In genomic region chr13:51435002-51435578, GRCh38 we compare ENCODE assay signal across 8 cellular contexts. TPM values are rescaled to one million over a fixed set of nuclear protein-coding genes. Genes with fewer than 3 reads are reported as not detected.
A peak's percentile ranks its signal among the peaks of the same experiment; 100 is the strongest.
DNase-seq lines count a peak whose midpoint lies in the region; ATAC-seq, FAIRE-seq and TF ChIP-seq lines count a peak whose summit lies in the region.

No MANE protein-coding gene starts in this region.

- no peak overlapping the region for H3K4me3 ChIP-seq in GM12878
- no peak overlapping the region for H3K4me3 ChIP-seq in right lobe of liver

- intact Hi-C loops in GM12878 (cut with micrococcal nuclease; ENCODE audit: unreplicated experiment) (loop anchor here (1.0 kb wide), 1 partner anchor 362 kb away; no protein-coding TSS in a partner anchor), right lobe of liver (cut with DNase I) (no loop called here)

- H2AFZ ChIP-seq in GM12878 (ENCODE audit: control insufficient read depth, low read depth, low read length): no peak overlapping the region

- CTCF ChIA-PET in GM12878 (lab: Yijun Ruan, JAX): interaction anchor here (0.6 to 4.3 kb wide), 18 partner anchors 9 to 417 kb away, joined by 3 to 100 read pairs (median 6); partner anchors contain the start of gene INTS6

- TF ChIP-seq EP300 in Ishikawa (IDR thresholded peaks at IDR 0.05; ENCODE audit: borderline replicate concordance): no peak
- no peak for TF ChIP-seq EP300 in GM12878 (IDR thresholded peaks at IDR 0.05; ENCODE audit: borderline replicate concordance in 1 of 2, control insufficient read depth in 1 of 2, low read depth in 2 of 2, low read length in 2 of 2)

- WGBS in GM12878 (ENCODE audit: insufficient coverage, insufficient replicate concordance, low lambda C conversion rate, missing lambda C conversion rate): 0% methylated on average over 1 of the region's 1 CpG
- WGBS in right lobe of liver (ENCODE audit: insufficient coverage, low coverage, low lambda C conversion rate, missing lambda C conversion rate): 6% methylated on average over 1 of the region's 1 CpG

- H3K27ac ChIP-seq in GM12878 (ENCODE audit: control insufficient read depth, insufficient read depth) (no peak overlapping the region), right lobe of liver (no peak overlapping the region)

- H3K9me3 ChIP-seq in GM12878 (replicated peaks; ENCODE audit: control insufficient read depth, insufficient read depth, low read length) (no peaks in the 10 kb centered on the region), right lobe of liver (no peaks in the 10 kb centered on the region)

- SMC1A ChIA-PET in GM12878 (lab: Charles Lee; ENCODE audit: uncharacterized antibody, unreplicated experiment): interaction anchor here (0.8 to 2.8 kb wide), 16 partner anchors 8 to 367 kb away, joined by 3 to 39 read pairs (median 4); no protein-coding TSS in a partner anchor

- H3K4me1 ChIP-seq in GM12878 (ENCODE audit: control insufficient read depth, insufficient read depth, low read length) (no peaks in the 10 kb centered on the region), right lobe of liver (peaks cover 0 to 5% (median 2%) of the 10 kb centered on the region in 4 donors)

- TF ChIP-seq CTCF in GM12878 (IDR thresholded peaks at IDR 0.05 in 2 of 3, conservative IDR thresholded peaks at IDR 0.05 in 1 of 3; ENCODE audit: control insufficient read depth in 2 of 3, extremely low read depth in 1 of 3, insufficient read depth in 1 of 3, low read depth in 3 of 3, low read length in 3 of 3): peak; percentile 39 to 61 (median 39); a peak in 4 of 6 replicates
- TF ChIP-seq CTCF in right lobe of liver (IDR thresholded peaks at IDR 0.05): peak; percentile 41 to 51 (median 45)

- no peak for TF ChIP-seq POLR2A in GM12878 (IDR thresholded peaks at IDR 0.05; ENCODE audit: low read depth, low read length)
- no peak for TF ChIP-seq POLR2A in right lobe of liver (IDR thresholded peaks at IDR 0.05)

- peak; percentile 67 for ATAC-seq in GM12878
- peak; percentile 29 to 56 (median 50) for ATAC-seq in right lobe of liver
- no peak for ATAC-seq in HG03469 (IDR thresholded peaks at IDR 0.05; ENCODE audit: unreplicated experiment)
- ATAC-seq in HG03565 (IDR thresholded peaks at IDR 0.05; ENCODE audit: unreplicated experiment): no peak
- ATAC-seq in GM18519 (IDR thresholded peaks at IDR 0.05; ENCODE audit: low FRiP score, unreplicated experiment): no peak

- TF ChIP-seq RAD21 in Ishikawa (IDR thresholded peaks at IDR 0.05; ENCODE audit: low read depth): peak; percentile 41
- TF ChIP-seq RAD21 in GM12878 (IDR thresholded peaks at IDR 0.05; ENCODE audit: insufficient read depth, low read depth, low read length): peak; percentile 78

- no peaks in the 10 kb centered on the region; the same call in 1 of the 2 replicates for H3K79me2 ChIP-seq in GM12878 (ENCODE audit: control insufficient read depth, insufficient read depth, low read length)

- no TSS peak for BruUV-seq in GM12878 (replicated peaks; lab: Mats Ljungman, UMichigan)

- POLR2A ChIA-PET in GM12878 (lab: Charles Lee): interaction anchor here (1.0 kb wide), 1 partner anchor 362 kb away, joined by 4 read pairs; no protein-coding TSS in a partner anchor

- FAIRE-seq in GM12878 (lab: Jason Lieb, UNC): no peak

- H4K20me1 ChIP-seq in GM12878 (ENCODE audit: control insufficient read depth, insufficient read depth): no peaks in the 10 kb centered on the region

- in situ Hi-C loops in GM12878 (cut with MboI): no loop called here

- DNase-seq in AG20443 (ENCODE audit: low spot score): peak; percentile 17
- DNase-seq in GM12878 (ENCODE audit: low read depth, low spot score): no peak
- no peak for DNase-seq in right lobe of liver
- DNase-seq in activated CD4-positive, alpha-beta T cell treated with anti-CD3 and anti-CD28 coated beads for 1 hour: no peak

- no peak overlapping the region for H3K4me2 ChIP-seq in GM12878 (ENCODE audit: control insufficient read depth, insufficient read depth)

- H3K27me3 ChIP-seq in GM12878 (replicated peaks in 1 of 2; ENCODE audit: control insufficient read depth in 2 of 2, insufficient read depth in 2 of 2, low read length in 1 of 2) (no peaks in the 10 kb centered on the region), right lobe of liver (no peaks in the 10 kb centered on the region)

- H3K9ac ChIP-seq in GM12878 (ENCODE audit: control insufficient read depth, insufficient read depth, low read length): no peak overlapping the region

- H3K36me3 ChIP-seq in GM12878 (ENCODE audit: control insufficient read depth in 2 of 2, insufficient read depth in 2 of 2, low read length in 1 of 2) (peaks cover 0 to 8% of the 10 kb centered on the region in 2 experiments; a peak in 1 of 4 replicates), right lobe of liver (peaks cover 0 to 9% (median 0%) of the 10 kb centered on the region in 4 donors)

- RAD21 ChIA-PET in GM12878 (lab: Charles Lee; ENCODE audit: unreplicated experiment): interaction anchor here (0.6 to 2.6 kb wide), 18 partner anchors 9 to 391 kb away, joined by 3 to 38 read pairs (median 4); partner anchors contain the start of gene INTS6

TF ChIP-seq in Ishikawa, 13 proteins besides CTCF, POLR2A, EP300 and RAD21:
- no peak for TF ChIP-seq TEAD4 (IDR thresholded peaks at IDR 0.05)
- TF ChIP-seq USF1 (IDR thresholded peaks at IDR 0.05): no peak
- no peak for TF ChIP-seq ZBTB7A (IDR thresholded peaks at IDR 0.05; ENCODE audit: low read depth)
- no peak for TF ChIP-seq CREB1 (IDR thresholded peaks at IDR 0.05; ENCODE audit: low read depth)
- no peak for TF ChIP-seq CEBPB (IDR thresholded peaks at IDR 0.05)
TF ChIP-seq in Ishikawa: peak in this region for 0.

TF ChIP-seq in GM12878, 131 proteins besides CTCF, POLR2A, EP300 and RAD21:
- TF ChIP-seq YY1 (IDR thresholded peaks at IDR 0.05; ENCODE audit: low read depth, low read length) (no peak), SMC3 (IDR thresholded peaks at IDR 0.05; ENCODE audit: borderline replicate concordance, low read length) (peak; percentile 60; the same call in 1 of the 2 replicates)

RNA-seq across cellular contexts. Expression of gene INTS6, which starts 17.7 kb away (rescaled TPM):
- 142 and 145 TPM in 2 replicates for total RNA-seq in GM12878 (2013; cell fraction: nucleolus; rRNA removed)
- total RNA-seq in GM12878 (2014; rRNA removed): 37.8 and 44.4 TPM in 2 replicates
- total RNA-seq in GM12878 (2014; rRNA removed; fragmentation: Illumina TruSeq; extraction: Trizol): 57.7 and 59.3 TPM in 2 replicates
- 45.4 and 45.7 TPM in 2 replicates for total RNA-seq in GM12878 (2021)
- 8.1 TPM for polyA plus RNA-seq in GM12878 (2011; ENCODE audit: low read depth)
- polyA plus RNA-seq in GM12878 (2011; rRNA removed): 34.1 and 46.8 TPM in 2 replicates
- polyA plus RNA-seq in GM12878 (2011; cell fraction: cytosol; rRNA removed): 12.9 and 14.5 TPM in 2 replicates
- 24.4 and 27.8 TPM in 2 replicates for polyA plus RNA-seq in GM12878 (2011; cell fraction: nucleus; rRNA removed)
- 12.7 and 19.8 TPM in 2 replicates for polyA plus RNA-seq in GM12878 (2012)
- 38.6 and 48.2 TPM in 2 replicates for polyA plus RNA-seq in GM12878 (2014; fragmentation: Illumina TruSeq; extraction: Trizol)
- polyA plus RNA-seq in GM12878 (2014; fragmentation: Nextera tagmentation; extraction: Ambion mirVana): 10 to 100 TPM in 1 of 2 experiments, 1 to 10 TPM in 1; 7.2 to 10.4 TPM
- 22.1 and 27.6 TPM in 2 replicates for polyA plus RNA-seq in GM12878 (2014; rRNA removed)
- 10 to 100 TPM; 18.9 to 20.3 TPM for polyA plus RNA-seq in GM12878 (2016; fragmentation: Nextera tagmentation; extraction: Ambion mirVana)
- 74.9 and 118 TPM in 2 replicates for polyA minus RNA-seq in GM12878 (2011; rRNA and poly(A)+ RNA removed)
- polyA minus RNA-seq in GM12878 (2011; cell fraction: cytosol; rRNA and poly(A)+ RNA removed): 21.0 and 25.7 TPM in 2 replicates
- polyA minus RNA-seq in GM12878 (2011; cell fraction: nucleus; rRNA and poly(A)+ RNA removed): 66.0 and 100 TPM in 2 replicates
- total RNA-seq in right lobe of liver: 10 to 100 TPM; 21.7 to 40.8 (median 32.7) TPM

Comparison
In these comparisons a context has a peak if more than half of its experiments do, and no peak if none do; other contexts are left out.
1. ATAC-seq: peak in GM12878 (single experiment) and right lobe of liver (4 of 4); none in HG03469 (single experiment), HG03565 (single experiment) and GM18519 (single experiment).